Comparison of ENCODE assay signal across 8 cellular contexts in genomic region chr7:129343099-129343700, GRCh38.
DNase-seq lines count a peak whose midpoint lies in the region; ATAC-seq and TF ChIP-seq lines count a peak whose summit lies in the region.

No MANE protein-coding gene starts in this region.

- H3K4me1 ChIP-seq in adipocyte (ENCODE audit: control insufficient read depth, insufficient read depth, low read length) = no peaks in the 10 kb centered on the region

- H3K4me3 ChIP-seq in AG04450 (ENCODE audit: low read depth, low read length) = no peak overlapping the region
- H3K4me3 ChIP-seq in adipocyte (ENCODE audit: low read length) = no peak overlapping the region

- H3K9me3 ChIP-seq in AG04450 (ENCODE audit: control insufficient read depth, insufficient read depth, low read length) = no peaks in the 10 kb centered on the region
- no peaks in the 10 kb centered on the region for H3K9me3 ChIP-seq in adipocyte (ENCODE audit: control insufficient read depth, low read length)

- DNase-seq in AG04450 (ENCODE audit: low read depth, low spot score) = no peak
- peak; percentile 61 for DNase-seq in GM03348 (ENCODE audit: low spot score)
- DNase-seq in NCI-H146 treated with DMSO at 0.1 percent for 48 hours (lab: John Stamatoyannopoulos, UW; ENCODE audit: unreplicated experiment) = peak; percentile 21
- peak; percentile 79 for DNase-seq in adipocyte (ENCODE audit: low read depth)
- DNase-seq in hepatic stellate cell (ENCODE audit: low spot score) = peak; percentile 24
- peak; percentile 40 for DNase-seq in stromal cell of bone marrow (ENCODE audit: low read depth)

- POLR2A ChIA-PET in AG04450 (lab: Yijun Ruan, JAX) = no interaction called here

- no peak overlapping the region for H3K9ac ChIP-seq in adipocyte (ENCODE audit: low read length)

- ATAC-seq in GM19455 (IDR thresholded peaks at IDR 0.05; ENCODE audit: unreplicated experiment) = no peak
- no peak for ATAC-seq in HG02798 (IDR thresholded peaks at IDR 0.05; ENCODE audit: poor library complexity, unreplicated experiment)

- H3K27me3 ChIP-seq in AG04450 (ENCODE audit: control insufficient read depth, insufficient read depth, low read length) (no peaks in the 10 kb centered on the region), adipocyte (replicated peaks; ENCODE audit: control insufficient read depth, insufficient read depth, low read length) (no peaks in the 10 kb centered on the region)

- no peaks in the 10 kb centered on the region for H3K36me3 ChIP-seq in adipocyte (ENCODE audit: control insufficient read depth, insufficient read depth, low read length, severe bottlenecking)

- CTCF ChIA-PET in AG04450 (lab: Charles Lee) = interaction anchor here (0.6 to 3.0 kb wide), 36 partner anchors 10 to 344 kb away, joined by 3 to 38 read pairs (median 4); partner anchors contain the start of gene STRIP2

- peak; percentile 76 for TF ChIP-seq CTCF in AG04450 (IDR thresholded peaks at IDR 0.05; ENCODE audit: low read depth, low read length)

- H3K27ac ChIP-seq in AG04450 (ENCODE audit: low read depth, low read length) = no peak overlapping the region
